In genomic region chr5:168048486-168048885, GRCh38 we compare ENCODE assay signal across 18 cellular contexts.
"Had no signal": no experiment of that assay in that cellular context is flagged by ENCODE, and none has a peak within 500 bp of the region (broad histone marks: within the 10 kb centered on the region; RNA-seq: fewer than 3 reads in every experiment).

No MANE protein-coding gene starts in this region.

- H3K9me3 ChIP-seq: SJSA1 had no signal

- DNase-seq: IMR-90, KG1, MM.1S, NCI-H1092 treated with DMSO at 0.1 percent for 48 hours, NCI-H1436, NCI-H187, NCI-H2029, NCI-H2081 treated with DMSO at 0.1 percent for 48 hours, NCI-H226, NCI-H446, NCI-H510A, NCI-H524 treated with DMSO at 0.1 percent for 48 hours, NCI-H774, Right ventricle myocardium superior, RPMI8226, SIG-M5 had no signal

- H3K27ac ChIP-seq: SJSA1, SK-N-MC had no signal

- H3K27me3 ChIP-seq: SJSA1 had no signal

- H3K4me3 ChIP-seq: SJSA1, SK-N-MC had no signal
